Comparison of ENCODE assay signal across 9 cellular contexts in the genomic region with DNA sequence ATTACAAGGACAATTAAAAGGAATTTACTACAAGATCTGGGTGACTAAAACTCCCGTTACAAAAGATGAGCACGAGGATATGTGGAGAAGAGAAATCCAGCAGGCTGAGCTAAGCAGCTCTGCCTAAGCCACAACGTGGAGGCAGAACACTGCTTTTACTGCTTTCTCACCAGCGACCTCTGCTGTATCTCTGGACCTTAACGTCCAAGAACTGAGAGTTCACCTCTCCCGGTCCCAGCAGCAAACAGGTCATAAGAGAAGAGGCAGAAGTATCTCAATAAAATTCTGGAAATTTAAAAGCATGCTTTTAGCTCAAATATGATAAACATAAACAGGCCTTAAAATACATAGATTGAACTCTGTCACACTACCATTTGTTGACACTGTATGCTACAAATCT.
DNase-seq lines count a peak whose midpoint lies in the region; ATAC-seq, FAIRE-seq and TF ChIP-seq lines count a peak whose summit lies in the region.
"Had no signal": no experiment of that assay in that cellular context is flagged by ENCODE, and none has a peak within 500 bp of the region (broad histone marks: within the 10 kb centered on the region; RNA-seq: fewer than 3 reads in every experiment).

No MANE protein-coding gene starts in this region.

- H3K36me3 Mint-ChIP-seq in naive thymus-derived CD4-positive, alpha-beta T cell: peaks cover 3 to 47% (median 10%) of the 10 kb centered on the region in 5 donors

- H3K27me3 Mint-ChIP-seq in naive thymus-derived CD4-positive, alpha-beta T cell: no peaks in the 10 kb centered on the region
- H3K27me3 Mint-ChIP-seq: stimulated activated naive CD8-positive, alpha-beta T cell treated with anti-CD3 and anti-CD28 coated beads, Interleukin-15, Interleukin-2, amounts not matched to agents 100 ng/mL and 50 ng/mL, for 24 hours had no signal

- TF ChIP-seq POLR2A in ovary (IDR thresholded peaks at IDR 0.05): no peak

- TF ChIP-seq EP300 in ovary (IDR thresholded peaks at IDR 0.05): no peak

- POLR2A ChIA-PET in naive thymus-derived CD4-positive, alpha-beta T cell (lab: Charles Lee): no interaction called here

- H3K4me3 ChIP-seq in small intestine (ENCODE audit: low read depth in 1 of 2, low read length in 2 of 2) (no peak overlapping the region), ovary (no peak overlapping the region)
- no peak overlapping the region for H3K4me3 ChIP-seq in naive thymus-derived CD4-positive, alpha-beta T cell (ENCODE audit: low read length)

- no peaks in the 10 kb centered on the region for H3K4me1 Mint-ChIP-seq in naive thymus-derived CD4-positive, alpha-beta T cell

- H3K36me3 ChIP-seq in small intestine (ENCODE audit: control insufficient read depth in 2 of 2, insufficient read depth in 2 of 2, low read length in 2 of 2) (no peaks in the 10 kb centered on the region), ovary (no peaks in the 10 kb centered on the region)
- no peaks in the 10 kb centered on the region for H3K36me3 ChIP-seq in naive thymus-derived CD4-positive, alpha-beta T cell (ENCODE audit: control insufficient read depth in 2 of 3, insufficient read depth in 3 of 3, low read length in 3 of 3)

- peak; percentile 53 for TF ChIP-seq CTCF in AG09319 (IDR thresholded peaks at IDR 0.05; ENCODE audit: low read depth, low read length)
- TF ChIP-seq CTCF in GM20000 (IDR thresholded peaks at IDR 0.05; ENCODE audit: extremely low read depth, missing control alignments): peak; percentile 42
- TF ChIP-seq CTCF in ovary (IDR thresholded peaks at IDR 0.05): no peak

- H3K9me3 ChIP-seq in small intestine (ENCODE audit: control insufficient read depth, low read depth): no peaks in the 10 kb centered on the region
- no peaks in the 10 kb centered on the region for H3K9me3 ChIP-seq in ovary
- no peaks in the 10 kb centered on the region for H3K9me3 ChIP-seq in naive thymus-derived CD4-positive, alpha-beta T cell (ENCODE audit: control insufficient read depth in 2 of 3, low read length in 3 of 3)

- ATAC-seq in naive thymus-derived CD4-positive, alpha-beta T cell: no peak

- FAIRE-seq in small intestine (lab: Jason Lieb, UNC): no peak

- intact Hi-C loops in head of caudate nucleus (cut with DNase I): no loop called here
- intact Hi-C loops in ovary (cut with DNase I): no loop called here
- intact Hi-C loops in naive thymus-derived CD4-positive, alpha-beta T cell (cut with micrococcal nuclease): no loop called here

- H3K4me1 ChIP-seq in small intestine (ENCODE audit: control insufficient read depth in 2 of 2, insufficient read depth in 1 of 2, low read depth in 1 of 2, low read length in 1 of 2): no peaks in the 10 kb centered on the region
- no peaks in the 10 kb centered on the region for H3K4me1 ChIP-seq in ovary (ENCODE audit: insufficient read depth)
- H3K4me1 ChIP-seq in naive thymus-derived CD4-positive, alpha-beta T cell (ENCODE audit: control insufficient read depth in 2 of 2, insufficient read depth in 2 of 2, low read length in 2 of 2): no peaks in the 10 kb centered on the region

- H3K9me3 Mint-ChIP-seq in naive thymus-derived CD4-positive, alpha-beta T cell: peaks cover 0 to 2% (median 0%) of the 10 kb centered on the region in 11 donors
- H3K9me3 Mint-ChIP-seq: stimulated activated naive CD8-positive, alpha-beta T cell treated with anti-CD3 and anti-CD28 coated beads, Interleukin-15, Interleukin-2, amounts not matched to agents 100 ng/mL and 50 ng/mL, for 24 hours had no signal

- H3K27ac ChIP-seq in small intestine (ENCODE audit: low read depth in 1 of 2, low read length in 1 of 2) (no peak overlapping the region), ovary (no peak overlapping the region)
- no peak overlapping the region for H3K27ac ChIP-seq in naive thymus-derived CD4-positive, alpha-beta T cell (ENCODE audit: low read depth, low read length)

- CTCF ChIA-PET in naive thymus-derived CD4-positive, alpha-beta T cell (lab: Charles Lee): interaction anchor here (0.8 kb wide), 1 partner anchor 9 kb away, joined by 3 read pairs; no protein-coding TSS in a partner anchor

- H3K4me3 Mint-ChIP-seq in naive thymus-derived CD4-positive, alpha-beta T cell: no peak overlapping the region
- H3K4me3 Mint-ChIP-seq: stimulated activated naive CD8-positive, alpha-beta T cell treated with anti-CD3 and anti-CD28 coated beads, Interleukin-15, Interleukin-2, amounts not matched to agents 100 ng/mL and 50 ng/mL, for 24 hours had no signal

- DNase-seq in AG09319 (ENCODE audit: extremely low read depth, low read depth) (no peak), GM20000 (ENCODE audit: low spot score) (peak; percentile 6), SW480 (ENCODE audit: low spot score) (peak; percentile 4), head of caudate nucleus (peak in 30 of 42 donors; percentile 8 to 66 (median 30)), small intestine (peak; percentile 65), ovary (no peak)
- DNase-seq in activated naive CD4-positive, alpha-beta T cell treated with Interleukin-2 at 50 U/mL for 16 hours: no peak
- DNase-seq in naive thymus-derived CD4-positive, alpha-beta T cell: no peak

- WGBS in small intestine, 3 donors: 31 to 40% (median 36%) methylated on average over 6 of the region's 6 CpGs
- WGBS in ovary, 3 donors: 19 to 31% (median 20%) methylated on average over 6 of the region's 6 CpGs

- no peak overlapping the region for H3K27ac Mint-ChIP-seq in naive thymus-derived CD4-positive, alpha-beta T cell
- H3K27ac Mint-ChIP-seq: stimulated activated naive CD8-positive, alpha-beta T cell treated with anti-CD3 and anti-CD28 coated beads, Interleukin-15, Interleukin-2, amounts not matched to agents 100 ng/mL and 50 ng/mL, for 24 hours had no signal

- no peaks in the 10 kb centered on the region for H3K27me3 ChIP-seq in small intestine (ENCODE audit: control insufficient read depth in 2 of 2, insufficient read depth in 2 of 2, low read length in 2 of 2)
- no peaks in the 10 kb centered on the region for H3K27me3 ChIP-seq in ovary
- no peaks in the 10 kb centered on the region for H3K27me3 ChIP-seq in naive thymus-derived CD4-positive, alpha-beta T cell (ENCODE audit: control insufficient read depth in 2 of 2, insufficient read depth in 2 of 2, low read length in 2 of 2)

Comparison
In these comparisons a context has a peak if more than half of its experiments do, and no peak if none do; other contexts are left out.
1. DNase-seq: peak in GM20000 (single experiment), SW480 (single experiment), head of caudate nucleus (30 of 42) and small intestine (single experiment); none in AG09319 (single experiment), ovary (0 of 5), activated naive CD4-positive, alpha-beta T cell treated with Interleukin-2 at 50 U/mL for 16 hours (single experiment) and naive thymus-derived CD4-positive, alpha-beta T cell (0 of 9).
2. CTCF ChIP-seq: peak in AG09319 (single experiment) and GM20000 (single experiment); none in ovary (0 of 3).